10 cellular contexts compared by ENCODE assay signal in the genomic region with DNA sequence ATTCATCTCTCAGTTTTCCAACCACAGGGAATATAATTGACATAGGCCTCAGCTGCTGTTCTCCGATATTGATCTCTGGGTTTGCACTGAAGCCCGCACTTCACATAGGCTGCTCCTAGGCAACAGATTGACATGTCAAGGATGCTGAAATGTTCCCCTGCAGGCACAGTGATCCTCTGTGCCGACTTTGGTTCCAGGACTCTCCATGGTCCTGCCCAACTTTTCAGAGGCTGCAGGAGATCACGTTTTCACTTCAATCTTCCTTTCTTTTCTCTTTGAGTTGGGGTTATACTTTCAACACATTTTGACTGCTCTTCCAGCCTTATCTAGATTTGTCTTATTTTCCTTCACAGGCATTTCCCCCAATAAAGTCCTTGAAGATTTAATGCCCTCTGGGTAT.
"Had no signal": no experiment of that assay in that cellular context is flagged by ENCODE, and none has a peak within 500 bp of the region (broad histone marks: within the 10 kb centered on the region; RNA-seq: fewer than 3 reads in every experiment).

No MANE protein-coding gene starts in this region.

- H3K36me3 Mint-ChIP-seq: IgD-negative memory B cell had no signal

- H3K4me1 Mint-ChIP-seq: IgD-negative memory B cell had no signal

- H3K4me3 Mint-ChIP-seq: HFFc6, IgD-negative memory B cell had no signal

- H3K27ac ChIP-seq: HL-60 had no signal

- ATAC-seq: HCT116, HepG2, K562 had no signal

- H3K9me3 ChIP-seq: HAP-1 had no signal

- DNase-seq: GOT3, H7, HFFc6, KG1 had no signal

- H3K36me3 ChIP-seq: HAP-1 had no signal

- H3K4me1 ChIP-seq: HAP-1 had no signal

- H3K27me3 Mint-ChIP-seq: IgD-negative memory B cell had no signal

- H3K4me3 ChIP-seq: HAP-1, K562 had no signal

- H3K27ac Mint-ChIP-seq: HFFc6, IgD-negative memory B cell had no signal
